ENCODE assay signal across 17 cellular contexts in genomic region chr14:34911209-34912150, GRCh38. TPM values are rescaled to one million over a fixed set of nuclear protein-coding genes. Genes with fewer than 3 reads are reported as not detected.
DNase-seq lines count a peak whose midpoint lies in the region; ATAC-seq and TF ChIP-seq lines count a peak whose summit lies in the region.
"Had no signal": no experiment of that assay in that cellular context is flagged by ENCODE, and none has a peak within 500 bp of the region (broad histone marks: within the 10 kb centered on the region; RNA-seq: fewer than 3 reads in every experiment).

No MANE protein-coding gene starts in this region.

- H3K9me3 Mint-ChIP-seq in stimulated activated effector memory CD8-positive, alpha-beta T cell treated with anti-CD3 and anti-CD28 coated beads, Interleukin-12 subunit alpha, Interleukin-12 subunit beta, amount 100 ng/mL, for 72 hours: no peaks in the 10 kb centered on the region
- H3K9me3 Mint-ChIP-seq in CD8-positive, alpha-beta T cell: no peaks in the 10 kb centered on the region
- H3K9me3 Mint-ChIP-seq: activated CD4-positive, alpha-beta memory T cell treated with anti-CD3 and anti-CD28 coated beads for 36 hours had no signal

- CTCF ChIA-PET in SK-N-SH (lab: Yijun Ruan, JAX): no interaction called here
- CTCF ChIA-PET in CD8-positive, alpha-beta T cell (lab: Charles Lee): no interaction called here

- H3K27ac ChIP-seq in SK-N-SH (ENCODE audit: low read depth in 2 of 2, low read length in 1 of 2) (no peak overlapping the region; a peak in 1 of 4 replicates), fibroblast of lung (ENCODE audit: insufficient read depth, low read length) (no peak overlapping the region)
- no peak overlapping the region for H3K27ac ChIP-seq in CD8-positive, alpha-beta T cell (ENCODE audit: low read depth, low read length)
- H3K27ac ChIP-seq: 22Rv1, hepatocyte had no signal

- no peak overlapping the region for H3K4me3 Mint-ChIP-seq in stimulated activated effector memory CD8-positive, alpha-beta T cell treated with anti-CD3 and anti-CD28 coated beads, Interleukin-12 subunit alpha, Interleukin-12 subunit beta, amount 100 ng/mL, for 72 hours
- H3K4me3 Mint-ChIP-seq in CD8-positive, alpha-beta T cell: no peak overlapping the region
- H3K4me3 Mint-ChIP-seq: activated CD4-positive, alpha-beta memory T cell treated with anti-CD3 and anti-CD28 coated beads for 36 hours had no signal

- no peaks in the 10 kb centered on the region for H3K27me3 ChIP-seq in SK-N-SH (ENCODE audit: insufficient read depth)
- H3K27me3 ChIP-seq in fibroblast of lung (ENCODE audit: control insufficient read depth, insufficient read depth, low read length): no peaks in the 10 kb centered on the region
- H3K27me3 ChIP-seq in CD8-positive, alpha-beta T cell (ENCODE audit: insufficient read depth, low read length): no peaks in the 10 kb centered on the region
- H3K27me3 ChIP-seq: hepatocyte had no signal

- intact Hi-C loops in CD8-positive, alpha-beta T cell (cut with DNase I, micrococcal nuclease): no loop called here

- no peaks in the 10 kb centered on the region for H3K27me3 Mint-ChIP-seq in CD8-positive, alpha-beta T cell (ENCODE audit: low read depth)
- H3K27me3 Mint-ChIP-seq: activated CD4-positive, alpha-beta memory T cell treated with anti-CD3 and anti-CD28 coated beads for 36 hours had no signal

- no peak overlapping the region for H3K4me3 ChIP-seq in SK-N-SH (ENCODE audit: low read depth in 2 of 2, low read length in 1 of 2)
- no peak overlapping the region for H3K4me3 ChIP-seq in fibroblast of lung (replicated peaks in 1 of 4; ENCODE audit: control extremely low read depth in 1 of 4, insufficient read depth in 1 of 4, low read depth in 3 of 4, low read length in 4 of 4)
- H3K4me3 ChIP-seq in CD8-positive, alpha-beta T cell (ENCODE audit: low read depth, low read length): no peak overlapping the region
- H3K4me3 ChIP-seq: hepatocyte had no signal

- no peaks in the 10 kb centered on the region for H3K9me2 ChIP-seq in SK-N-SH

- H3K36me3 ChIP-seq in SK-N-SH (replicated peaks in 1 of 2; ENCODE audit: control insufficient read depth in 1 of 2, insufficient read depth in 2 of 2, low read length in 1 of 2) (no peaks in the 10 kb centered on the region), fibroblast of lung (ENCODE audit: control insufficient read depth, insufficient read depth, low read length) (no peaks in the 10 kb centered on the region)
- H3K36me3 ChIP-seq in CD8-positive, alpha-beta T cell (ENCODE audit: insufficient read depth, low read length): no peaks in the 10 kb centered on the region

- peaks cover 0 to 11% of the 10 kb centered on the region in 2 experiments; a peak in 1 of 4 replicates for H3K4me1 ChIP-seq in SK-N-SH (ENCODE audit: control insufficient read depth in 1 of 2, insufficient read depth in 2 of 2, low read depth in 1 of 2, low read length in 1 of 2)
- peaks cover 5% of the 10 kb centered on the region for H3K4me1 ChIP-seq in fibroblast of lung (ENCODE audit: control insufficient read depth, extremely low read depth, insufficient read depth, low read length)
- no peaks in the 10 kb centered on the region for H3K4me1 ChIP-seq in CD8-positive, alpha-beta T cell (ENCODE audit: insufficient read depth, low read length)
- H3K4me1 ChIP-seq: Caco-2 had no signal

- H3K9ac ChIP-seq in SK-N-SH (no peak overlapping the region), fibroblast of lung (ENCODE audit: insufficient read depth, low read length) (no peak overlapping the region)

- WGBS in SK-N-SH (ENCODE audit: low lambda C conversion rate): 85% methylated on average over 6 of the region's 6 CpGs

- ATAC-seq in SK-N-SH treated with all-trans-retinoic acid at 6 μM for 48 hours: no peak; the same call in 2 of the 3 replicates
- ATAC-seq in stimulated activated effector memory CD8-positive, alpha-beta T cell treated with anti-CD3 and anti-CD28 coated beads, Interleukin-12 subunit alpha, Interleukin-12 subunit beta, amount 100 ng/mL, for 72 hours: no peak
- no peak for ATAC-seq in CD8-positive, alpha-beta T cell
- ATAC-seq: left ventricle myocardium superior had no signal

- H2AFZ ChIP-seq in SK-N-SH (ENCODE audit: low read depth): no peak overlapping the region
- no peak overlapping the region for H2AFZ ChIP-seq in fibroblast of lung (ENCODE audit: low read length)
- H2AFZ ChIP-seq: hepatocyte had no signal

- H3K4me2 ChIP-seq in SK-N-SH: no peak overlapping the region
- no peak overlapping the region for H3K4me2 ChIP-seq in fibroblast of lung (ENCODE audit: extremely low read depth, insufficient read depth, low read length)
- H3K4me2 ChIP-seq: hepatocyte had no signal

- H4K20me1 ChIP-seq in SK-N-SH (ENCODE audit: insufficient read depth): no peaks in the 10 kb centered on the region
- no peaks in the 10 kb centered on the region for H4K20me1 ChIP-seq in fibroblast of lung (ENCODE audit: control insufficient read depth, extremely low read depth, insufficient read depth, low read length)

- no peaks in the 10 kb centered on the region for H3K79me2 ChIP-seq in SK-N-SH (ENCODE audit: insufficient read depth)
- no peaks in the 10 kb centered on the region for H3K79me2 ChIP-seq in fibroblast of lung (ENCODE audit: control insufficient read depth, insufficient read depth, low read length)
- H3K79me2 ChIP-seq: hepatocyte had no signal

- no peak for TF ChIP-seq RAD21 in SK-N-SH (IDR thresholded peaks at IDR 0.05; ENCODE audit: low read length)

- H3K36me3 Mint-ChIP-seq in stimulated activated effector memory CD8-positive, alpha-beta T cell treated with anti-CD3 and anti-CD28 coated beads, Interleukin-12 subunit alpha, Interleukin-12 subunit beta, amount 100 ng/mL, for 72 hours: no peaks in the 10 kb centered on the region
- H3K36me3 Mint-ChIP-seq in CD8-positive, alpha-beta T cell: peaks cover 3% of the 10 kb centered on the region
- H3K36me3 Mint-ChIP-seq: activated CD4-positive, alpha-beta memory T cell treated with anti-CD3 and anti-CD28 coated beads for 36 hours had no signal

- H3K27ac Mint-ChIP-seq in stimulated activated effector memory CD8-positive, alpha-beta T cell treated with anti-CD3 and anti-CD28 coated beads, Interleukin-12 subunit alpha, Interleukin-12 subunit beta, amount 100 ng/mL, for 72 hours: peak overlapping the region; percentile 1
- H3K27ac Mint-ChIP-seq in CD8-positive, alpha-beta T cell: no peak overlapping the region
- H3K27ac Mint-ChIP-seq: activated CD4-positive, alpha-beta memory T cell treated with anti-CD3 and anti-CD28 coated beads for 36 hours had no signal

- POLR2A ChIA-PET in SK-N-SH (lab: Yijun Ruan, JAX): no interaction called here
- POLR2A ChIA-PET in CD8-positive, alpha-beta T cell (lab: Charles Lee): interaction anchor here (1.0 kb wide), 1 partner anchor 71 kb away, joined by 3 read pairs; the partner anchor contains the start of gene SRP54

- no peaks in the 10 kb centered on the region for H3F3A ChIP-seq in SK-N-SH (replicated peaks; ENCODE audit: insufficient read depth)

- no peak for TF ChIP-seq EP300 in SK-N-SH (IDR thresholded peaks at IDR 0.05; ENCODE audit: borderline replicate concordance in 1 of 2, low read depth in 1 of 2, low read length in 1 of 2)

- TF ChIP-seq CTCF in SK-N-SH (IDR thresholded peaks at IDR 0.05) (no peak), fibroblast of lung (conservative IDR thresholded peaks at IDR 0.05 in 1 of 2, IDR thresholded peaks at IDR 0.05 in 1 of 2; ENCODE audit: low read depth in 1 of 2, low read length in 2 of 2) (no peak)
- no peak for TF ChIP-seq CTCF in CD8-positive, alpha-beta T cell (IDR thresholded peaks at IDR 0.05)

- H3K4me1 Mint-ChIP-seq in stimulated activated effector memory CD8-positive, alpha-beta T cell treated with anti-CD3 and anti-CD28 coated beads, Interleukin-12 subunit alpha, Interleukin-12 subunit beta, amount 100 ng/mL, for 72 hours: no peaks in the 10 kb centered on the region
- H3K4me1 Mint-ChIP-seq in CD8-positive, alpha-beta T cell (ENCODE audit: low read depth): no peaks in the 10 kb centered on the region

- DNase-seq in SK-N-SH (no peak), RPMI7951 (ENCODE audit: low read depth) (peak; percentile 47), fibroblast of lung (ENCODE audit: low read depth in 2 of 2) (peak; percentile 41 to 83), NCI-H2196 treated with DMSO at 0.1 percent for 48 hours (lab: John Stamatoyannopoulos, UW; ENCODE audit: unreplicated experiment) (no peak)
- DNase-seq in stimulated activated effector memory CD8-positive, alpha-beta T cell treated with anti-CD3 and anti-CD28 coated beads, Interleukin-12 subunit alpha, Interleukin-12 subunit beta, amount 100 ng/mL, for 72 hours (ENCODE audit: low spot score in 2 of 2): no peak
- no peak for DNase-seq in CD8-positive, alpha-beta T cell
- DNase-seq in effector CD4-positive, alpha-beta T cell: no peak
- DNase-seq: activated CD4-positive, alpha-beta memory T cell treated with anti-CD3 and anti-CD28 coated beads for 36 hours; activated effector memory CD4-positive, alpha-beta T cell treated with anti-CD3 and anti-CD28 coated beads, Interleukin-2, amount 50 U/mL, for 16 hours; left ventricle myocardium superior; NCI-H1105 treated with DMSO at 0.1 percent for 48 hours; NCI-H510A; nucleus accumbens had no signal

- H3K9me3 ChIP-seq in SK-N-SH (no peaks in the 10 kb centered on the region), fibroblast of lung (ENCODE audit: control insufficient read depth, insufficient read depth, low read depth, low read length) (no peaks in the 10 kb centered on the region)
- H3K9me3 ChIP-seq in CD8-positive, alpha-beta T cell (ENCODE audit: low read length): no peaks in the 10 kb centered on the region
- H3K9me3 ChIP-seq: Caco-2 had no signal

TF ChIP-seq in SK-N-SH, 30 proteins besides CTCF, POLR2A, EP300 and RAD21:
- TF ChIP-seq NFIC (IDR thresholded peaks at IDR 0.05; ENCODE audit: borderline replicate concordance): 0 out of 2 replicates have a peak, but pooled peaks have one; percentile 12
- TF ChIP-seq EZH2phosphoT487 (IDR thresholded peaks at IDR 0.05; ENCODE audit: borderline replicate concordance, low read depth): no peak
TF ChIP-seq in SK-N-SH: peak in this region for 1.

TF ChIP-seq in SK-N-SH treated with all-trans-retinoic acid at 6 μM for 48 hours, 23 proteins besides CTCF, POLR2A, EP300 and RAD21 (continues in another document):
- TF ChIP-seq RARB (CRISPR knock-in tag; IDR thresholded peaks at IDR 0.05): no peak
- TF ChIP-seq ZC3H10 (CRISPR knock-in tag; IDR thresholded peaks at IDR 0.05): no peak
- no peak for TF ChIP-seq ZNF8 (CRISPR knock-in tag; IDR thresholded peaks at IDR 0.05)
- TF ChIP-seq GLIS3 (CRISPR knock-in tag; IDR thresholded peaks at IDR 0.05): no peak

RNA-seq across cellular contexts. Expression of gene BAZ1A, which starts 36.3 kb away (rescaled TPM):
- polyA plus RNA-seq in SK-N-SH (2012; rRNA removed) (17.4 and 19.3 TPM in 2 replicates), fibroblast of lung (21.1 and 28.3 TPM in 2 replicates)
- polyA plus RNA-seq in SK-N-SH (2012; cell fraction: cytosol; rRNA removed): 22.0 and 30.2 TPM in 2 replicates
- 16.0 and 43.6 TPM in 2 replicates for polyA plus RNA-seq in SK-N-SH (2012; cell fraction: nucleus; rRNA removed)
- 24.0 and 26.4 TPM in 2 replicates for total RNA-seq in RPMI7951 (2014; rRNA removed; shearing (Covaris generic))
- 30.0 and 35.2 TPM in 2 replicates for total RNA-seq in fibroblast of lung
- 15.7 and 20.9 TPM in 2 replicates for polyA plus RNA-seq in fibroblast of lung (2012)
- polyA minus RNA-seq in fibroblast of lung (ENCODE audit: low replicate concordance): 6.4 and 13.7 TPM in 2 replicates
- 10 to 100 TPM; 48.8 to 52.7 TPM for total RNA-seq in CD8-positive, alpha-beta T cell

Comparison
In these comparisons a context has a peak if more than half of its experiments do, and no peak if none do; other contexts are left out.
1. DNase-seq: peak in RPMI7951 (single experiment) and fibroblast of lung (2 of 2); none in SK-N-SH (single experiment), stimulated activated effector memory CD8-positive, alpha-beta T cell treated with anti-CD3 and anti-CD28 coated beads, Interleukin-12 subunit alpha, Interleukin-12 subunit beta, amount 100 ng/mL, for 72 hours (0 of 2), NCI-H2196 treated with DMSO at 0.1 percent for 48 hours (single experiment), CD8-positive, alpha-beta T cell (0 of 7) and effector CD4-positive, alpha-beta T cell (single experiment).